28 cellular contexts compared by ENCODE assay signal in genomic region chr2:85787981-85788340, GRCh38. TPM values are rescaled to one million over a fixed set of nuclear protein-coding genes. Genes with fewer than 3 reads are reported as not detected.
A peak's percentile ranks its signal among the peaks of the same experiment; 100 is the strongest.
DNase-seq lines count a peak whose midpoint lies in the region; ATAC-seq, FAIRE-seq and TF ChIP-seq lines count a peak whose summit lies in the region.
"Had no signal": no experiment of that assay in that cellular context is flagged by ENCODE, and none has a peak within 500 bp of the region (broad histone marks: within the 10 kb centered on the region; RNA-seq: fewer than 3 reads in every experiment).

No MANE protein-coding gene starts in this region.

- FAIRE-seq in kidney (lab: Jason Lieb, UNC), result no peak
- FAIRE-seq in GM12891 (lab: Jason Lieb, UNC), result no peak
- FAIRE-seq: A549, G401.6, GM12878, H1 had no signal

- no peaks in the 10 kb centered on the region for H3K36me3 Mint-ChIP-seq in brain
- H3K36me3 Mint-ChIP-seq: CD4-positive, alpha-beta memory T cell; IgD-negative memory B cell had no signal

- TF ChIP-seq EP300 in upper lobe of left lung (IDR thresholded peaks at IDR 0.05), result no peak

- H3K27me3 ChIP-seq in upper lobe of left lung, result no peaks in the 10 kb centered on the region
- H3K27me3 ChIP-seq in body of pancreas, result no peaks in the 10 kb centered on the region

- H3K27me3 Mint-ChIP-seq in brain, result peaks cover 3% of the 10 kb centered on the region

- TF ChIP-seq POLR2A in upper lobe of left lung (IDR thresholded peaks at IDR 0.05) (no peak), GM12891 (IDR thresholded peaks at IDR 0.05; ENCODE audit: low read depth, low read length) (no peak), body of pancreas (IDR thresholded peaks at IDR 0.05) (no peak)

- H3K9me3 ChIP-seq in kidney (ENCODE audit: control insufficient read depth in 1 of 2, low read length in 2 of 2) (no peaks in the 10 kb centered on the region), upper lobe of left lung (no peaks in the 10 kb centered on the region), body of pancreas (no peaks in the 10 kb centered on the region)
- H3K9me3 ChIP-seq: A549, Caco-2 had no signal

- intact Hi-C loops in kidney (cut with DNase I) (no loop called here), sciatic nerve (cut with DNase I) (no loop called here), body of pancreas (cut with DNase I) (no loop called here)

- no peak for ATAC-seq in sciatic nerve
- no peak for ATAC-seq in upper lobe of left lung (ENCODE audit: low FRiP score in 2 of 2)
- no peak for ATAC-seq in body of pancreas
- ATAC-seq: A549, GM12878, HCT116, Panc1 had no signal

- H3K27ac Mint-ChIP-seq in brain, result peak overlapping the region in 3 of 5 experiments; percentile 20 to 56 (median 24)
- H3K27ac Mint-ChIP-seq: IgD-negative memory B cell had no signal

- 80 to 82% methylated on average over 6 of the region's 6 CpGs for WGBS in upper lobe of left lung, 2 donors
- WGBS in body of pancreas, 2 donors, result 86 to 95% methylated on average over 3 to 6 of the region's 6 CpGs

- DNase-seq in kidney (peak; percentile 58), sciatic nerve (ENCODE audit: low spot score) (peak; percentile 43), upper lobe of left lung (no peak), GM12891 (ENCODE audit: insufficient read length, low spot score) (no peak), body of pancreas (no peak)
- no peak for DNase-seq in stimulated activated CD4-positive, alpha-beta T cell treated with anti-CD3 and anti-CD28 coated beads, Interleukin-4, amount 100 ng/mL, for 24 hours
- DNase-seq: C1 segment of cervical spinal cord; Caco-2; CD4-positive, alpha-beta memory T cell; MM.1S; NCI-H1092; NCI-H1417 treated with DMSO at 0.1 percent for 48 hours; NCI-H1694 treated with DMSO at 0.1 percent for 48 hours; NCI-H2081; NCI-H226; NCI-H510A; NCI-H69; SHP77 treated with DMSO at 0.1 percent for 48 hours had no signal

- H3K27ac ChIP-seq in kidney (ENCODE audit: low read depth in 2 of 2, low read length in 2 of 2), result no peak overlapping the region
- H3K27ac ChIP-seq in upper lobe of left lung, result peak overlapping the region in 3 of 4 donors; percentile 11 to 44 (median 24)
- H3K27ac ChIP-seq in body of pancreas, result no peak overlapping the region
- H3K27ac ChIP-seq: A549, KMS-11, RWPE1 had no signal

- TF ChIP-seq CTCF in brain (conservative IDR thresholded peaks at IDR 0.05), result no peak
- no peak for TF ChIP-seq CTCF in kidney (IDR thresholded peaks at IDR 0.05; ENCODE audit: borderline replicate concordance, extremely low read depth, insufficient read depth)
- TF ChIP-seq CTCF in upper lobe of left lung (IDR thresholded peaks at IDR 0.05), result no peak
- TF ChIP-seq CTCF in body of pancreas (IDR thresholded peaks at IDR 0.05), result no peak

- H3K4me3 ChIP-seq in kidney (ENCODE audit: low read length in 2 of 2) (no peak overlapping the region), upper lobe of left lung (no peak overlapping the region), body of pancreas (no peak overlapping the region)
- H3K4me3 ChIP-seq: A549, GM12878 had no signal

- H3K9me3 Mint-ChIP-seq in brain, result peaks cover 0 to 7% (median 0%) of the 10 kb centered on the region in 5 experiments
- H3K9me3 Mint-ChIP-seq: CD4-positive, alpha-beta memory T cell; IgD-negative memory B cell had no signal

- H3K36me3 ChIP-seq in kidney (ENCODE audit: control insufficient read depth in 1 of 2, insufficient read depth in 2 of 2, low read length in 2 of 2) (no peaks in the 10 kb centered on the region), upper lobe of left lung (peaks cover 6 to 85% (median 32%) of the 10 kb centered on the region in 4 donors), body of pancreas (replicated peaks in 1 of 2; ENCODE audit: insufficient read depth in 1 of 2, low read depth in 2 of 2) (no peaks in the 10 kb centered on the region)

- H3K4me1 ChIP-seq in kidney (ENCODE audit: control insufficient read depth in 1 of 2, insufficient read depth in 1 of 2, low read depth in 1 of 2, low read length in 2 of 2), result peaks cover 3 to 11% of the 10 kb centered on the region in 2 donors
- H3K4me1 ChIP-seq in upper lobe of left lung, result peaks cover 18 to 48% (median 38%) of the 10 kb centered on the region in 4 donors
- peaks cover 11% of the 10 kb centered on the region for H3K4me1 ChIP-seq in body of pancreas
- H3K4me1 ChIP-seq: Caco-2 had no signal

- no peak overlapping the region for H3K9ac ChIP-seq in kidney (ENCODE audit: low read length in 2 of 2)
- H3K9ac ChIP-seq: KMS-11 had no signal

- H3K4me1 Mint-ChIP-seq in brain, result peaks cover 51% of the 10 kb centered on the region

- H3K4me3 Mint-ChIP-seq in brain, result no peak overlapping the region
- H3K4me3 Mint-ChIP-seq: CD4-positive, alpha-beta memory T cell; IgD-negative memory B cell had no signal

TF ChIP-seq in GM12891, 5 proteins besides CTCF, POLR2A, EP300 and RAD21:
- TF ChIP-seq PAX5 (IDR thresholded peaks at IDR 0.05; ENCODE audit: insufficient read depth, low read length, severe bottlenecking) (no peak), SPI1 (IDR thresholded peaks at IDR 0.05; ENCODE audit: low read depth, low read length) (no peak), TAF1 (IDR thresholded peaks at IDR 0.05; ENCODE audit: low read depth, low read length) (no peak), POLR2AphosphoS5 (IDR thresholded peaks at IDR 0.05; ENCODE audit: low read depth, low read length) (no peak), POU2F2 (IDR thresholded peaks at IDR 0.05; ENCODE audit: low read depth, low read length) (no peak)

RNA-seq across cellular contexts. Expression of gene ATOH8, which starts 34.2 kb away (rescaled TPM):
- polyA plus RNA-seq in brain (ENCODE audit: insufficient read depth, low read depth, low replicate concordance), result 15.8 TPM
- total RNA-seq in kidney, result 11.2 TPM
- polyA plus RNA-seq in kidney (ENCODE audit: insufficient read depth, low read depth, low replicate concordance), result 18.6 TPM
- total RNA-seq in sciatic nerve, result 57.2 TPM
- 100 to 1,000 TPM in 2 of 6 donors, 10 to 100 TPM in 4; 60.2 to 121 (median 85.1) TPM for total RNA-seq in upper lobe of left lung
- polyA plus RNA-seq in GM12891 (2012; ENCODE audit: low read depth, missing spikeins), result 0.05 TPM
- total RNA-seq in body of pancreas, result 10 to 100 TPM; 12.9 to 14.5 TPM
- total RNA-seq: Caco-2; CD4-positive, alpha-beta memory T cell; GM12878 had no signal
- polyA plus RNA-seq: CD4-positive, alpha-beta memory T cell; IgD-negative memory B cell had no signal

Comparison
In these comparisons a context has a peak if more than half of its experiments do, and no peak if none do; other contexts are left out.
1. DNase-seq: peak in kidney (single experiment) and sciatic nerve (single experiment); none in upper lobe of left lung (0 of 2), GM12891 (single experiment), stimulated activated CD4-positive, alpha-beta T cell treated with anti-CD3 and anti-CD28 coated beads, Interleukin-4, amount 100 ng/mL, for 24 hours (single experiment) and body of pancreas (0 of 4).
2. H3K27ac ChIP-seq: peak in upper lobe of left lung (3 of 4); none in kidney (0 of 2) and body of pancreas (0 of 4).